Comparison of ENCODE assay signal across 8 cellular contexts in the genomic region with DNA sequence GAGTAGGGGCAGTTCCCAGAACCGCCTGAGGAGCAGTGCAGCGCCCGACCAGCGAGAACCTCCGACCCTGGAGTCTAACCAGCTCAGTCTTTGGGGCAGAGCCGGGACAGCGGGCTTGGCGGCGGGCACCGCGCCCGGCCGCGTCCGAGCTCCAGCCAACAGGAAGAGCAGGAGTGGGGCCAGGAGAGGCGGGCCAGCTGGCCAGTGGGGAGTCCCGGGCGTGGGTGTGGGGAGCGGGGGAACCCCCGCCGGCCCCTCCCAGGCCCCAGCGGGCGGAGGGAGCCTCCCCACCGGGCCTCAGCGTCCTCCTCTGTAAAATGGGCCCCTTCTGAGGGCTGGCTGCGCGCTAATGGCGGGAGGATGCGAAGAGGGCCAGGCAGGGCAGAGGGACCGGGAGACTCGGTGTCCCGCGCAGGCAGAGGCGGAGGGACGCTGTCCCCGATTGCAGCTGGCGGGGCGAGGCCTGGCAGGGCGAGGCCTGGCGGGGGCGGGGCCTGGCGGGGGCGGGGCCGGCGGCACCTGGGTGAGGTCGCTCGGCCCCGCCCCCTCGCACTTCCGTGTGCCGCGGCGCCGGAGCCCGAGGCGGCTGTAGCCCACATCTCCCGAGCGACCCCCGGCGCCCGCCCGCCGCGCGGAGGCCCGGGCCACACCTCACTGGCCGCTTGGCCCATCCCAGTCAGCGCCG. TPM values are rescaled to one million over a fixed set of nuclear protein-coding genes. Genes with fewer than 3 reads are reported as not detected.
A peak's percentile ranks its signal among the peaks of the same experiment; 100 is the strongest.
DNase-seq lines count a peak whose midpoint lies in the region; ATAC-seq and TF ChIP-seq lines count a peak whose summit lies in the region.

A gene (plus strand): TSS at position 550 of the 685 bp plus-strand sequence. CDS start 17,214 bp downstream, outside the sequence.

- H3K4me3 Mint-ChIP-seq in T-helper 17 cell, result peak within 1 kb of the TSS; percentile 96

- H3K4me2 ChIP-seq in Karpas-422 (ENCODE audit: low read depth, low read length, poor library complexity, severe bottlenecking), result peak within 1 kb of the TSS; percentile 92

- peak; percentile 49 for ATAC-seq in GM21737 (IDR thresholded peaks at IDR 0.05; ENCODE audit: unreplicated experiment)
- ATAC-seq in T-helper 17 cell, result peak; percentile 83
- peak; percentile 88 to 90 for ATAC-seq in right cardiac atrium

- H3K9me3 ChIP-seq in Karpas-422 (ENCODE audit: low read length) (no peaks in the 10 kb centered on the region), T-helper 17 cell (ENCODE audit: control insufficient read depth, low read length, poor library complexity, severe bottlenecking) (no peaks in the 10 kb centered on the region), right cardiac atrium (ENCODE audit: control insufficient read depth, low read length) (no peaks in the 10 kb centered on the region), vagina (no peaks in the 10 kb centered on the region)

- H3K27ac ChIP-seq in Karpas-422 (ENCODE audit: low read length) (peak within 1 kb of the TSS; percentile 97), right cardiac atrium (ENCODE audit: low read length) (peak within 1 kb of the TSS; percentile 88), rectal smooth muscle tissue (ENCODE audit: low read depth, low read length) (peak within 1 kb of the TSS; percentile 69), vagina (peak within 1 kb of the TSS; percentile 89)

- peak within 1 kb of the TSS; percentile 98 for H3K9ac ChIP-seq in Karpas-422 (ENCODE audit: low read length)
- peak within 1 kb of the TSS; percentile 66 for H3K9ac ChIP-seq in rectal smooth muscle tissue (ENCODE audit: low read length)

- DNase-seq in GDM1 (lab: John Stamatoyannopoulos, UW), result peak; percentile 23
- DNase-seq in Karpas-422, result peak; percentile 94
- DNase-seq in T-helper 17 cell, result peak; percentile 59 to 90 (median 84)
- peak in 52 of 56 donors; percentile 12 to 84 (median 61) for DNase-seq in amygdala (lab: John Stamatoyannopoulos, UW)
- peak; percentile 90 to 96 (median 95) for DNase-seq in right cardiac atrium
- no peak for DNase-seq in vagina (ENCODE audit: extremely low spot score in 2 of 2)

- H3K36me3 Mint-ChIP-seq in T-helper 17 cell (ENCODE audit: low read depth), result no peaks in the 10 kb centered on the region

- TF ChIP-seq POLR2A in vagina (IDR thresholded peaks at IDR 0.05), result peak in 1 of 2 donors; percentile 38

- no peaks in the 10 kb centered on the region for H3K9me2 ChIP-seq in Karpas-422 (replicated peaks; ENCODE audit: insufficient read depth, low read length)

- peak within 1 kb of the TSS; percentile 96 for H3K27ac Mint-ChIP-seq in T-helper 17 cell

- H3K4me1 ChIP-seq in Karpas-422 (ENCODE audit: low read length) (peaks cover 84% of the 10 kb centered on the region), right cardiac atrium (ENCODE audit: control insufficient read depth, insufficient read depth, low read length) (peaks cover 20% of the 10 kb centered on the region), rectal smooth muscle tissue (ENCODE audit: control insufficient read depth, insufficient read depth, low read length) (no peaks in the 10 kb centered on the region), vagina (peaks cover 60% of the 10 kb centered on the region)

- intact Hi-C loops in right cardiac atrium (cut with DNase I), result loop anchor here in 1 of 4 donors (5.0 kb wide), 1 partner anchor 44 kb away; no protein-coding TSS in a partner anchor
- intact Hi-C loops in vagina (cut with DNase I), result no loop called here

- H3K36me3 ChIP-seq in Karpas-422 (ENCODE audit: insufficient read depth, low read length), result no peaks in the 10 kb centered on the region
- no peaks in the 10 kb centered on the region for H3K36me3 ChIP-seq in rectal smooth muscle tissue (ENCODE audit: control insufficient read depth, insufficient read depth, low read length)
- H3K36me3 ChIP-seq in vagina, result no peaks in the 10 kb centered on the region

- peaks cover 22% of the 10 kb centered on the region; the same call in 1 of the 2 replicates for H4K20me1 ChIP-seq in Karpas-422 (ENCODE audit: insufficient read depth, low read depth, low read length)

- no peaks in the 10 kb centered on the region for H3K27me3 ChIP-seq in Karpas-422 (ENCODE audit: low read length)
- no peaks in the 10 kb centered on the region for H3K27me3 ChIP-seq in right cardiac atrium (ENCODE audit: control insufficient read depth, insufficient read depth)
- H3K27me3 ChIP-seq in rectal smooth muscle tissue (ENCODE audit: control insufficient read depth, insufficient read depth, low read length), result peaks cover 8% of the 10 kb centered on the region
- H3K27me3 ChIP-seq in vagina, result no peaks in the 10 kb centered on the region

- H3K79me2 ChIP-seq in Karpas-422 (ENCODE audit: low read length), result peaks cover 44% of the 10 kb centered on the region

- H3K27me3 Mint-ChIP-seq in T-helper 17 cell, result no peaks in the 10 kb centered on the region

- H3K4me1 Mint-ChIP-seq in T-helper 17 cell, result peaks cover 24% of the 10 kb centered on the region

- H3K4me3 ChIP-seq in Karpas-422 (ENCODE audit: low read length), result peak within 1 kb of the TSS; percentile 81
- peak within 1 kb of the TSS; percentile 68 for H3K4me3 ChIP-seq in right cardiac atrium (ENCODE audit: low read length)
- peak within 1 kb of the TSS; percentile 84 for H3K4me3 ChIP-seq in rectal smooth muscle tissue (ENCODE audit: low read length)
- peak within 1 kb of the TSS; percentile 92 to 96 for H3K4me3 ChIP-seq in vagina

- TF ChIP-seq CTCF in vagina (IDR thresholded peaks at IDR 0.05), result no peak

- H2AFZ ChIP-seq in Karpas-422 (ENCODE audit: low read length), result no peak within 1 kb of the TSS

- under 1% methylated on average over 69 of the region's 69 CpGs for WGBS in right cardiac atrium

RNA-seq across cellular contexts. Expression of the gene that starts here (rescaled TPM):
- total RNA-seq in Karpas-422 (2014; rRNA removed; shearing (Covaris generic); ENCODE audit: low replicate concordance), result 22.7 and 27.9 TPM in 2 replicates
- total RNA-seq in T-helper 17 cell (10 to 100 TPM; 27.3 to 35.0 TPM), right cardiac atrium (10 to 100 TPM; 26.2 to 34.4 (median 31.3) TPM), vagina (32.2 TPM)
- polyA plus RNA-seq in right cardiac atrium, result 20.9 TPM

Comparison
In these comparisons a context has a peak if more than half of its experiments do, and no peak if none do; other contexts are left out.
1. DNase-seq: peak in GDM1 (single experiment), Karpas-422 (single experiment), T-helper 17 cell (3 of 3), amygdala (52 of 56) and right cardiac atrium (3 of 3); none in vagina (0 of 2).
2. Peak in every context shown above with its lines, with median percentiles within 50 percentile points of each other: ATAC-seq, H3K27ac ChIP-seq and H3K4me3 ChIP-seq.